ENCODE assay signal across 1 cellular context in the genomic region with DNA sequence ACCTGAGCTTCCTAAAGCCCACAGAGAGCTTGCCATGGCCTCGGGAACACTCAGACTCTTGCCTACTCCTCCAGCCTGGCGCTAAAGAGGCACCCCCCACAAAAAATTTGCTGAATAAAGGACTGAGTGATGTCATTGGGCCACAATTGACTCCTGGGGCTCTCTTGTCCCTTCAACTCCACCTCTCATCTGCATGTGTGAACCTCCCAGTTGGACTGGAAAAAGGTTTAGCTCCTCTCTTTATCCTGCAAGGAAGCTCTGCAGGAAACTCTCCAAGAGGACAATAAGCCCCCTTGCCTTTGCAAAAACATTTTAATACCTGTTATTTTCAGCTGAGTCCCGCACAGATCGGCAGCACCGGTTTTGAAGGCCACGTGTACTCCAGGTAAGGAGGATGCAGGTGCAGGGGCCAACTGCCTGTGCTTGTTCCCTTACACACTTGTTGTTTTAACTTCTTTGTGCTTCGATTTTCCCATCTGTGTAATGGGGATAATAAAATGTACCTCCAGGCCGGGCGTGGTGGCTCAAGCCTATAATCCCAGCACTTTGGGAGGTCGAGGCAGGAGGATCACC.
TF ChIP-seq lines count a peak whose summit lies in the region.

No MANE protein-coding gene starts in this region.

TF ChIP-seq in H1, 55 proteins besides CTCF, POLR2A, EP300 and RAD21:
- TF ChIP-seq CBX5 (IDR thresholded peaks at IDR 0.05; ENCODE audit: low read depth, low read length) = no peak
- TF ChIP-seq RBBP5 (IDR thresholded peaks at IDR 0.05; ENCODE audit: borderline replicate concordance, low read depth, low read length) = no peak
- no peak for TF ChIP-seq RXRA (IDR thresholded peaks at IDR 0.05; ENCODE audit: insufficient read depth, low read depth, low read length)
- no peak for TF ChIP-seq RNF2 (IDR thresholded peaks at IDR 0.05; ENCODE audit: borderline replicate concordance, low read depth, low read length, missing control alignments, poor library complexity, severe bottlenecking)
- TF ChIP-seq GTF2F1 (IDR thresholded peaks at IDR 0.05; ENCODE audit: borderline replicate concordance, low read depth, low read length) = no peak
- no peak for TF ChIP-seq EGR1 (IDR thresholded peaks at IDR 0.05; ENCODE audit: borderline replicate concordance, low read depth, low read length)
- no peak for TF ChIP-seq TAF1 (IDR thresholded peaks at IDR 0.05; ENCODE audit: low read depth, low read length)
- no peak for TF ChIP-seq BRCA1 (IDR thresholded peaks at IDR 0.05; ENCODE audit: low read depth, low read length)
- TF ChIP-seq ZNF274 (IDR thresholded peaks at IDR 0.05; ENCODE audit: borderline replicate concordance, extremely low read depth, low read length) = no peak
- TF ChIP-seq GABPA (IDR thresholded peaks at IDR 0.05; ENCODE audit: borderline replicate concordance, insufficient read depth, low read length) = no peak
- TF ChIP-seq MAFK (IDR thresholded peaks at IDR 0.05; ENCODE audit: low read depth, low read length) = no peak
- peak; percentile 86; the same call in 1 of the 2 replicates for TF ChIP-seq SP1 (IDR thresholded peaks at IDR 0.05; ENCODE audit: low read depth, low read length)
- TF ChIP-seq CHD2 (IDR thresholded peaks at IDR 0.05; ENCODE audit: low read length) = peak; percentile 69; the same call in 1 of the 2 replicates
- TF ChIP-seq CHD1 (IDR thresholded peaks at IDR 0.05; ENCODE audit: low read depth, low read length) = no peak
- TF ChIP-seq RFX5 (IDR thresholded peaks at IDR 0.05; ENCODE audit: borderline replicate concordance, low read depth, low read length) = no peak
- peak; percentile 37 for TF ChIP-seq TAF7 (optimal IDR thresholded peaks at IDR 0.05; ENCODE audit: borderline replicate concordance, low read depth, low read length)
- TF ChIP-seq CEBPB (IDR thresholded peaks at IDR 0.05; ENCODE audit: low read depth, low read length) = no peak
- TF ChIP-seq, protein P1, sequence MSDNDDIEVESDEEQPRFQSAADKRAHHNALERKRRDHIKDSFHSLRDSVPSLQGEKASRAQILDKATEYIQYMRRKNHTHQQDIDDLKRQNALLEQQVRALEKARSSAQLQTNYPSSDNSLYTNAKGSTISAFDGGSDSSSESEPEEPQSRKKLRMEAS (IDR thresholded peaks at IDR 0.05) = peak; percentile 96
- TF ChIP-seq TCF12 (IDR thresholded peaks at IDR 0.05; ENCODE audit: low read depth, low read length) = peak; percentile 93
- no peak for TF ChIP-seq SUZ12 (IDR thresholded peaks at IDR 0.05; ENCODE audit: low read length)
- peak; percentile 53; the same call in 1 of the 2 replicates for TF ChIP-seq CREB1 (IDR thresholded peaks at IDR 0.05)
- no peak for TF ChIP-seq ATF3 (IDR thresholded peaks at IDR 0.05; ENCODE audit: insufficient read depth, low read depth, low read length)
- no peak; the same call in 1 of the 2 replicates for TF ChIP-seq POLR2AphosphoS5 (IDR thresholded peaks at IDR 0.05; ENCODE audit: low read depth, low read length)
- peak; percentile 95 for TF ChIP-seq KDM1A (IDR thresholded peaks at IDR 0.05; ENCODE audit: borderline replicate concordance, low read length)
- no peak for TF ChIP-seq SP4 (IDR thresholded peaks at IDR 0.05; ENCODE audit: low read length)
- no peak for TF ChIP-seq CHD7 (IDR thresholded peaks at IDR 0.05; ENCODE audit: insufficient replicate concordance, low read length)
- peak; percentile 83 for TF ChIP-seq E2F6 (IDR thresholded peaks at IDR 0.05)
- TF ChIP-seq CTBP2 (IDR thresholded peaks at IDR 0.05; ENCODE audit: borderline replicate concordance, insufficient read depth, insufficient read length, low read length) = no peak
- TF ChIP-seq ASH2L (IDR thresholded peaks at IDR 0.05; ENCODE audit: low read length) = no peak
- no peak for TF ChIP-seq NRF1 (IDR thresholded peaks at IDR 0.05; ENCODE audit: low read depth, low read length)
- TF ChIP-seq FOSL1 (IDR thresholded peaks at IDR 0.05; ENCODE audit: insufficient read depth, low read depth, low read length) = no peak
- TF ChIP-seq BACH1 (IDR thresholded peaks at IDR 0.05; ENCODE audit: low read length) = no peak
- TF ChIP-seq BCL11A (IDR thresholded peaks at IDR 0.05; ENCODE audit: low read depth in 2 of 2, low read length in 2 of 2) = peak in 1 of 2 experiments; percentile 64
- no peak for TF ChIP-seq KDM5A (IDR thresholded peaks at IDR 0.05; ENCODE audit: low read length)
- TF ChIP-seq SIN3A (conservative IDR thresholded peaks at IDR 0.05 in 1 of 2, IDR thresholded peaks at IDR 0.05 in 1 of 2; ENCODE audit: low read depth in 1 of 2, low read length in 2 of 2) = 0 out of 4 replicates have a peak, but pooled peaks of 1 of the 2 experiments have one; percentile 17
- TF ChIP-seq, protein P2, sequence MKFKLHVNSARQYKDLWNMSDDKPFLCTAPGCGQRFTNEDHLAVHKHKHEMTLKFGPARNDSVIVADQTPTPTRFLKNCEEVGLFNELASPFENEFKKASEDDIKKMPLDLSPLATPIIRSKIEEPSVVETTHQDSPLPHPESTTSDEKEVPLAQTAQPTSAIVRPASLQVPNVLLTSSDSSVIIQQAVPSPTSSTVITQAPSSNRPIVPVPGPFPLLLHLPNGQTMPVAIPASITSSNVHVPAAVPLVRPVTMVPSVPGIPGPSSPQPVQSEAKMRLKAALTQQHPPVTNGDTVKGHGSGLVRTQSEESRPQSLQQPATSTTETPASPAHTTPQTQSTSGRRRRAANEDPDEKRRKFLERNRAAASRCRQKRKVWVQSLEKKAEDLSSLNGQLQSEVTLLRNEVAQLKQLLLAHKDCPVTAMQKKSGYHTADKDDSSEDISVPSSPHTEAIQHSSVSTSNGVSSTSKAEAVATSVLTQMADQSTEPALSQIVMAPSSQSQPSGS (IDR thresholded peaks at IDR 0.05; ENCODE audit: low read length) = peak; percentile 96
- TF ChIP-seq HDAC6 (IDR thresholded peaks at IDR 0.05; ENCODE audit: low read depth, low read length) = no peak
- TF ChIP-seq TBP (IDR thresholded peaks at IDR 0.05; ENCODE audit: low read depth, low read length) = peak; percentile 20; the same call in 1 of the 2 replicates
- TF ChIP-seq YY1 (IDR thresholded peaks at IDR 0.05; ENCODE audit: low read depth, low read length) = no peak
- peak; percentile 93 for TF ChIP-seq NANOG (IDR thresholded peaks at IDR 0.05; ENCODE audit: insufficient read depth, low read depth, low read length, poor library complexity, severe bottlenecking)
- TF ChIP-seq USF2 (IDR thresholded peaks at IDR 0.05; ENCODE audit: low read length) = 0 out of 2 replicates have a peak, but pooled peaks have one; percentile 27
- no peak for TF ChIP-seq CBX8 (IDR thresholded peaks at IDR 0.05; ENCODE audit: borderline replicate concordance, low read depth, low read length)
- no peak for TF ChIP-seq TEAD4 (IDR thresholded peaks at IDR 0.05; ENCODE audit: low read depth, low read length)
- TF ChIP-seq SAP30 (IDR thresholded peaks at IDR 0.05; ENCODE audit: insufficient read depth, insufficient replicate concordance, low read length) = no peak
- no peak for TF ChIP-seq EZH2 (IDR thresholded peaks at IDR 0.05; ENCODE audit: low read depth, low read length, severe bottlenecking)
- peak; percentile 88 to 92; a peak in 3 of 4 replicates for TF ChIP-seq HDAC2 (IDR thresholded peaks at IDR 0.05; ENCODE audit: borderline replicate concordance in 1 of 2, low read depth in 2 of 2, low read length in 2 of 2)
- TF ChIP-seq SP2 (IDR thresholded peaks at IDR 0.05; ENCODE audit: low read length) = no peak
- TF ChIP-seq SIRT6 (IDR thresholded peaks at IDR 0.05; ENCODE audit: low read length) = no peak
- TF ChIP-seq PHF8 (conservative IDR thresholded peaks at IDR 0.05; ENCODE audit: low read depth, low read length) = no peak
- TF ChIP-seq KDM4A (IDR thresholded peaks at IDR 0.05; ENCODE audit: low read depth, low read length, severe bottlenecking) = no peak
- peak; percentile 89 for TF ChIP-seq JUND (IDR thresholded peaks at IDR 0.05; ENCODE audit: low read length)
- TF ChIP-seq SIX5 (IDR thresholded peaks at IDR 0.05; ENCODE audit: low read depth, low read length) = no peak
- TF ChIP-seq SRF (IDR thresholded peaks at IDR 0.05; ENCODE audit: low read depth, low read length) = no peak
- TF ChIP-seq POU5F1 (IDR thresholded peaks at IDR 0.05; ENCODE audit: low read depth, low read length) = 0 out of 2 replicates have a peak, but pooled peaks have one; percentile 49
- TF ChIP-seq JUN (IDR thresholded peaks at IDR 0.05; ENCODE audit: low read depth, low read length) = peak; percentile 42; the same call in 1 of the 2 replicates
